ENCODE assay signal across 1 cellular context in the genomic region with DNA sequence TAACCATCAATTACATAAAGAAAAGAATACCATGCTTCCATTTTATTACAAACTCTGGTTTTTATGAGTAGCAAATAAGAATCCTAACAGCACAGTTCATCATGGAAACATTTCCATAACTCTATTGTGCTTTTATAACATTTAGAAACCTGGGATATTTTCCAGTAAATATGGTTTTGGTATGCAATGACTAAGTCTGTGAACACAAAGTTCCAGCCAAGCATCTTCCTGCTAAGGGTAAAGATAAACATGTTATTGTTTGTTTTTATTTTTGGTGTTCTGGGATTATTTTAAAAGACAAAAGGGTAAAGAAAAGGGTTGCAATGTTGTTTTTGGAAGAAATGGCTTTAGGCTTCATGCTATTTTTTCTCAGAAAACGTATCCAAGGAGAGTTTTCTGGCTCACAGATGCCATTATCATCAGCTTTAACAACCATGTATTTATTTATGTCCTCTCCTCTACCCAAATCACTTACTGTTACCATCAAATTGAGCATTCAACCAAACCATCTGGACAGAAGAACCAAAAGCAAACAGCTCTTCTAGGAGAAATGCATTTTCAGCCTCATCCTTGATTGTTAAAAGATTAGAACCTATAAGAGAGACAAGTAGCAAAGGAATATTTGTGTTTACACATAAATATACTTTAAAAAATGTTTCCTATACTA.
TF ChIP-seq lines count a peak whose summit lies in the region.

No MANE protein-coding gene starts in this region.

TF ChIP-seq in A549, 52 proteins besides CTCF, POLR2A, EP300 and RAD21 (continued from another document):
- TF ChIP-seq GATA3 (IDR thresholded peaks at IDR 0.05; ENCODE audit: borderline replicate concordance) (peak; percentile 16; the same call in 1 of the 2 replicates), HOXA7 (CRISPR knock-in tag; IDR thresholded peaks at IDR 0.05) (no peak)
- TF ChIP-seq, protein P1, sequence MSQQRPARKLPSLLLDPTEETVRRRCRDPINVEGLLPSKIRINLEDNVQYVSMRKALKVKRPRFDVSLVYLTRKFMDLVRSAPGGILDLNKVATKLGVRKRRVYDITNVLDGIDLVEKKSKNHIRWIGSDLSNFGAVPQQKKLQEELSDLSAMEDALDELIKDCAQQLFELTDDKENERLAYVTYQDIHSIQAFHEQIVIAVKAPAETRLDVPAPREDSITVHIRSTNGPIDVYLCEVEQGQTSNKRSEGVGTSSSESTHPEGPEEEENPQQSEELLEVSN (IDR thresholded peaks at IDR 0.05; ENCODE audit: borderline replicate concordance, low read depth), result no peak
TF ChIP-seq in A549: peak in this region for 3.
